Comparison of ENCODE assay signal across 9 cellular contexts in the genomic region with DNA sequence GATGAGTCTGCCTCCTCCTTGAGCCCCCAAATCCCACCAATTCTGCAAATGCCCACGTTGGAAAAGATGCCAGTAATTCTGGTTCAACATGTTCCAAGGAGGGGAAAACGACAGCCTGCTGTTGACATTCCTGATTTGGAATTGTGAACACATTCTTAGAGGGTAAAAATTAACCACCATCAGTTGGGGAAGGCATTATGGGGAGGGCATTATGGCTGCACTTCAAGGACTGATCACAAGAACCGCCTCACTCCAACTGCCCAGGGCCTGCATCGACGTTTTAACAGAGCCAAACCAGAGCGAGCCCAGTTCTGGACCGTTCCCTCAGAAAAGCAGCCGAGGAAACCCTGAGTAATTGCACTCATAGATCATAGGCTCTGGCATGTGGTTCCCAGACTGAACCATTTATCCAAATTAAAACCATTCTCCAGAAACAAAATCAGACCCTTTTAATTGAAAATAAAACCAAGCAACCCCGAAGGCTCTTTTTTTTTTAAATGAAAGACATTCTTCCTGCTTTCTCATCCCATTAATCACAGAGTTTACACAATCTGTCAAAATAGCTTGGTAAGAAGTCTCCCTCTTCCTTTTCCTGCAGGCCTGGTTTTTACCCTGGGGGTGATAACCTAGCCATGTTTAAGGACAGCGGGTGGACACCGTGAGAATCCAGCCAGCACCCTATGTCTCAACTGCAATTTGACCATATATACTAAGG. TPM values are rescaled to one million over a fixed set of nuclear protein-coding genes. Genes with fewer than 3 reads are reported as not detected.
DNase-seq lines count a peak whose midpoint lies in the region; ATAC-seq and TF ChIP-seq lines count a peak whose summit lies in the region.
"Had no signal": no experiment of that assay in that cellular context is flagged by ENCODE, and none has a peak within 500 bp of the region (broad histone marks: within the 10 kb centered on the region; RNA-seq: fewer than 3 reads in every experiment).

No MANE protein-coding gene starts in this region.

- H3K9me3 ChIP-seq in PC-3 (ENCODE audit: low read length) (no peaks in the 10 kb centered on the region), esophagus muscularis mucosa (no peaks in the 10 kb centered on the region)

- no peaks in the 10 kb centered on the region for H3K9me2 ChIP-seq in PC-3 (replicated peaks; ENCODE audit: low read length)

- H3K9ac ChIP-seq in PC-3 (ENCODE audit: low read length): peak overlapping the region; percentile 61

- intact Hi-C loops in PC-3 (cut with micrococcal nuclease) (loop anchor here (1.0 to 10.0 kb wide), 3 partner anchors 40 to 241 kb away; no protein-coding TSS in a partner anchor), esophagus muscularis mucosa (cut with DNase I) (no loop called here)

- H3K27ac Mint-ChIP-seq in progenitor cell of endocrine pancreas: peak overlapping the region; percentile 96

- peaks cover 2% of the 10 kb centered on the region for H3F3A ChIP-seq in PC-3 (ENCODE audit: low read length, unreplicated experiment)

- POLR2A ChIA-PET in PC-3 (lab: Charles Lee; ENCODE audit: unreplicated experiment): interaction anchor here (0.7 to 0.9 kb wide), 2 partner anchors 151 to 189 kb away, joined by 8 to 11 read pairs; no protein-coding TSS in a partner anchor

- peaks cover 78% of the 10 kb centered on the region for H3K4me1 Mint-ChIP-seq in progenitor cell of endocrine pancreas (ENCODE audit: low read depth)

- ATAC-seq in PC-3: peak; percentile 6; the same call in 1 of the 2 replicates
- no peak for ATAC-seq in GM19328 (IDR thresholded peaks at IDR 0.05; ENCODE audit: unreplicated experiment)
- ATAC-seq in GM19467 (IDR thresholded peaks at IDR 0.05; ENCODE audit: unreplicated experiment): no peak
- ATAC-seq in GM18498 (IDR thresholded peaks at IDR 0.05; ENCODE audit: unreplicated experiment): no peak

- DNase-seq in Daoy (ENCODE audit: low read depth) (peak; percentile 82), PC-3 (peak; percentile 77), esophagus muscularis mucosa (ENCODE audit: extremely low spot score) (no peak), progenitor cell of endocrine pancreas (ENCODE audit: low spot score, unreplicated experiment) (no peak)
- DNase-seq in stimulated activated CD4-positive, alpha-beta T cell treated with anti-CD3 and anti-CD28 coated beads, Interleukin-15, amount 100 ng/mL, for 24 hours: no peak
- DNase-seq: NCI-H2107 had no signal

- peak overlapping the region; percentile 59 for H3K4me3 Mint-ChIP-seq in progenitor cell of endocrine pancreas (ENCODE audit: low read depth)

- H3K27me3 ChIP-seq in PC-3 (ENCODE audit: low read length) (no peaks in the 10 kb centered on the region), esophagus muscularis mucosa (no peaks in the 10 kb centered on the region)

- CTCF ChIA-PET in PC-3 (lab: Charles Lee): interaction anchor here (0.6 to 1.5 kb wide), 2 partner anchors 31 to 121 kb away, joined by 3 read pairs; no protein-coding TSS in a partner anchor

- no TSS peak for BruUV-seq in PC-3 (replicated peaks; lab: Mats Ljungman, UMichigan)

- TF ChIP-seq CTCF in PC-3 (conservative IDR thresholded peaks at IDR 0.05; ENCODE audit: low read depth, low read length): no peak
- TF ChIP-seq CTCF in esophagus muscularis mucosa (IDR thresholded peaks at IDR 0.05): no peak
- TF ChIP-seq CTCF in progenitor cell of endocrine pancreas (IDR thresholded peaks at IDR 0.05; ENCODE audit: unreplicated experiment): no peak

- H3K9me3 Mint-ChIP-seq in progenitor cell of endocrine pancreas (ENCODE audit: low read depth): no peaks in the 10 kb centered on the region

- H3K27ac ChIP-seq in PC-3 (ENCODE audit: low read length): peak overlapping the region; percentile 95
- peak overlapping the region; percentile 77 to 81 (median 80) for H3K27ac ChIP-seq in esophagus muscularis mucosa (replicated peaks in 1 of 4)

- peaks cover 84% of the 10 kb centered on the region for H3K4me1 ChIP-seq in PC-3 (ENCODE audit: insufficient read depth, low read length)
- peaks cover 74 to 99% (median 95%) of the 10 kb centered on the region in 4 donors for H3K4me1 ChIP-seq in esophagus muscularis mucosa

- peaks cover 97% of the 10 kb centered on the region for H3K79me2 ChIP-seq in PC-3 (ENCODE audit: low read length)

- no peaks in the 10 kb centered on the region for H4K20me1 ChIP-seq in PC-3 (ENCODE audit: low read length)

- no peaks in the 10 kb centered on the region for H3K27me3 Mint-ChIP-seq in progenitor cell of endocrine pancreas

- WGBS in esophagus muscularis mucosa: 12% methylated on average over 11 of the region's 11 CpGs

- no peak overlapping the region for H2AFZ ChIP-seq in PC-3 (ENCODE audit: low read length)

- peak overlapping the region; percentile 64 for H3K4me2 ChIP-seq in PC-3 (ENCODE audit: low read length)

- H3K36me3 Mint-ChIP-seq in progenitor cell of endocrine pancreas (ENCODE audit: insufficient read depth): peaks cover 7% of the 10 kb centered on the region

- peaks cover 12% of the 10 kb centered on the region; the same call in 1 of the 2 replicates for H3K36me3 ChIP-seq in PC-3 (ENCODE audit: low read depth, low read length)
- no peaks in the 10 kb centered on the region for H3K36me3 ChIP-seq in esophagus muscularis mucosa

- H3K4me3 ChIP-seq in PC-3 (ENCODE audit: low read length): peak overlapping the region; percentile 25; the same call in 1 of the 2 replicates
- no peak overlapping the region for H3K4me3 ChIP-seq in esophagus muscularis mucosa

- TF ChIP-seq EP300 in esophagus muscularis mucosa (IDR thresholded peaks at IDR 0.05): no peak

- TF ChIP-seq POLR2A in esophagus muscularis mucosa (IDR thresholded peaks at IDR 0.05; ENCODE audit: low read depth): no peak

RNA-seq across cellular contexts. Expression of a gene that starts 8.0 kb away (rescaled TPM):
- total RNA-seq in Daoy (2014; rRNA removed; shearing (Covaris generic)): 58.3 and 58.4 TPM in 2 replicates
- total RNA-seq in PC-3 (2014; rRNA removed): 71.4 and 72.3 TPM in 2 replicates
- total RNA-seq in esophagus muscularis mucosa: 10 to 100 TPM; 34.6 to 52.5 (median 48.6) TPM
- total RNA-seq in progenitor cell of endocrine pancreas: 117 and 120 TPM in 2 replicates

Comparison
In these comparisons a context has a peak if more than half of its experiments do, and no peak if none do; other contexts are left out.
1. DNase-seq: peak in Daoy (single experiment) and PC-3 (single experiment); none in esophagus muscularis mucosa (single experiment), progenitor cell of endocrine pancreas (single experiment) and stimulated activated CD4-positive, alpha-beta T cell treated with anti-CD3 and anti-CD28 coated beads, Interleukin-15, amount 100 ng/mL, for 24 hours (single experiment).